In the genomic region with DNA sequence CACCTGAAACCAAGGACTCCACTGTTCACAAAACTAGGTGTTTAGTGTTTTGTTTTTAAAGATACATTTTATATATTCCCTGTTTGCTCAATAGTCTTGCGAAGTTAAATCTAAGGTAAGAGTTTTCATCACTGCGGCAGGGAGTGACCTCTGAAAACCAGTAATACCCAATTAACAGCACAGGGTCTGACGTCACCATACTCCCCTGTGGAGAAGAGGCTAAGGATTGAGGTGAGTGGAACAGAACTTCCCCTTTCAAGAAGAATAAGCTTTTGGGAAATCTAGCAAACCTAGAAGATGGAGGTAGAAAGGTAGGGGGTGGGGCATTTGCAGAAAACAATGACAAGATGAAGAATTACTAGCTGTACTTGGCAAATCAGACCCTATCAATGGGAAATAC, we compare ENCODE assay signal across 33 cellular contexts.
DNase-seq lines count a peak whose midpoint lies in the region; ATAC-seq, FAIRE-seq and TF ChIP-seq lines count a peak whose summit lies in the region.
"Had no signal": no experiment of that assay in that cellular context is flagged by ENCODE, and none has a peak within 500 bp of the region (broad histone marks: within the 10 kb centered on the region; RNA-seq: fewer than 3 reads in every experiment).

No MANE protein-coding gene starts in this region.

- H3K27me3 ChIP-seq in HepG2 (ENCODE audit: control insufficient read depth in 1 of 2, insufficient read depth in 2 of 2, low read length in 2 of 2), result no peaks in the 10 kb centered on the region
- H3K27me3 ChIP-seq in right lobe of liver, result no peaks in the 10 kb centered on the region
- no peaks in the 10 kb centered on the region for H3K27me3 ChIP-seq in mesendoderm (ENCODE audit: insufficient read depth, low read length, poor library complexity)
- no peaks in the 10 kb centered on the region for H3K27me3 ChIP-seq in thyroid gland
- H3K27me3 ChIP-seq: BE2C; BLaER1; BLaER1 treated with 17β-estradiol and CSF1 and Interleukin-3, amounts not matched to agents 10 nM and 100 nM had no signal

- H3K36me3 ChIP-seq in HepG2 (replicated peaks in 1 of 2; ENCODE audit: control insufficient read depth in 1 of 2, insufficient read depth in 2 of 2, low read length in 2 of 2), result no peaks in the 10 kb centered on the region
- H3K36me3 ChIP-seq in right lobe of liver, result no peaks in the 10 kb centered on the region
- H3K36me3 ChIP-seq in mesendoderm (ENCODE audit: control insufficient read depth, insufficient read depth, low read length), result no peaks in the 10 kb centered on the region
- H3K36me3 ChIP-seq in thyroid gland, result no peaks in the 10 kb centered on the region
- H3K36me3 ChIP-seq: BE2C; BLaER1; BLaER1 treated with 17β-estradiol and CSF1 and Interleukin-3, amounts not matched to agents 10 nM and 100 nM had no signal

- no peak overlapping the region for H4K8ac ChIP-seq in mesendoderm (ENCODE audit: low read depth, low read length)

- H2AFZ ChIP-seq in HepG2 (ENCODE audit: low read length), result no peak overlapping the region

- no peak overlapping the region for H2AK5ac ChIP-seq in mesendoderm (ENCODE audit: low read length)

- intact Hi-C loops in HepG2 (cut with micrococcal nuclease; ENCODE audit: unreplicated experiment), result no loop called here
- intact Hi-C loops in right lobe of liver (cut with DNase I), result no loop called here
- intact Hi-C loops in thyroid gland (cut with DNase I), result no loop called here

- TF ChIP-seq EP300 in HepG2 (IDR thresholded peaks at IDR 0.05; ENCODE audit: low read depth in 2 of 2, low read length in 2 of 2) (no peak), HepG2 (CRISPR knock-in tag; IDR thresholded peaks at IDR 0.05; ENCODE audit: borderline replicate concordance) (no peak)

- no peaks in the 10 kb centered on the region for H3K79me2 ChIP-seq in HepG2 (ENCODE audit: insufficient read depth, low read length)
- no peaks in the 10 kb centered on the region for H3K79me2 ChIP-seq in mesendoderm (ENCODE audit: control insufficient read depth, insufficient read depth, low read length)

- H2BK5ac ChIP-seq in mesendoderm (ENCODE audit: low read length), result no peak overlapping the region

- H3K9ac ChIP-seq in HepG2 (ENCODE audit: insufficient read depth, low read depth, low read length) (no peak overlapping the region), mesendoderm (ENCODE audit: low read length) (no peak overlapping the region)
- H3K9ac ChIP-seq: BLaER1; BLaER1 treated with 17β-estradiol and CSF1 and Interleukin-3, amounts not matched to agents 10 nM and 100 nM had no signal

- no peak overlapping the region for H3K4me3 ChIP-seq in HepG2 (replicated peaks in 1 of 3; ENCODE audit: insufficient read depth in 1 of 3, low read depth in 2 of 3, low read length in 3 of 3)
- H3K4me3 ChIP-seq in right lobe of liver, result no peak overlapping the region
- H3K4me3 ChIP-seq in NB4 (ENCODE audit: low read depth, low read length), result no peak overlapping the region
- no peak overlapping the region for H3K4me3 ChIP-seq in mesendoderm (ENCODE audit: low read length)
- no peak overlapping the region for H3K4me3 ChIP-seq in thyroid gland (replicated peaks in 1 of 3)
- H3K4me3 ChIP-seq: A549; BLaER1; BLaER1 treated with 17β-estradiol and CSF1 and Interleukin-3, amounts not matched to agents 10 nM and 100 nM had no signal

- H3K4me2 ChIP-seq in HepG2 (ENCODE audit: low read depth, low read length) (no peak overlapping the region), mesendoderm (ENCODE audit: low read length) (no peak overlapping the region)
- H3K4me2 ChIP-seq: A549; BLaER1; BLaER1 treated with 17β-estradiol and CSF1 and Interleukin-3, amounts not matched to agents 10 nM and 100 nM had no signal

- ATAC-seq in HepG2, result no peak
- ATAC-seq in right lobe of liver, result no peak
- no peak for ATAC-seq in HG02885 (IDR thresholded peaks at IDR 0.05; ENCODE audit: poor library complexity, unreplicated experiment)
- ATAC-seq: A549; CD8-positive, alpha-beta T cell had no signal

- H3K27ac ChIP-seq in HepG2 (ENCODE audit: extremely low read length, insufficient read depth, low read length) (no peak overlapping the region), right lobe of liver (no peak overlapping the region), mesendoderm (ENCODE audit: low read depth, low read length) (no peak overlapping the region), thyroid gland (no peak overlapping the region)
- H3K27ac ChIP-seq: 22Rv1; A549; BLaER1; BLaER1 treated with 17β-estradiol and CSF1 and Interleukin-3, amounts not matched to agents 10 nM and 100 nM; C4-2B had no signal

- in situ Hi-C loops in HepG2 (cut with HindIII; ENCODE audit: extremely low pct_ligation_motif_present, low pct_unique_long_range_greater_than_20kb), result no loop called here

- H3K23ac ChIP-seq in mesendoderm (ENCODE audit: low read length), result no peak overlapping the region

- H3K9me3 ChIP-seq in HepG2 (ENCODE audit: low read length) (no peaks in the 10 kb centered on the region), right lobe of liver (no peaks in the 10 kb centered on the region), thyroid gland (no peaks in the 10 kb centered on the region)
- H3K9me3 ChIP-seq: A549; BE2C; BLaER1; BLaER1 treated with 17β-estradiol and CSF1 and Interleukin-3, amounts not matched to agents 10 nM and 100 nM had no signal

- no TSS peak for BruUV-seq in HepG2 (replicated peaks; lab: Mats Ljungman, UMichigan)

- DNase-seq in HepG2 (ENCODE audit: low spot score) (no peak), right lobe of liver (no peak), NB4 (ENCODE audit: low read depth) (peak; percentile 8), mesendoderm (peak; percentile 22), thyroid gland (no peak)
- DNase-seq: 8988T; ACHN; AML-193; BE2C; C1 segment of cervical spinal cord; Caco-2; Calu3; CD4-positive, alpha-beta memory T cell; CD4-positive, alpha-beta T cell; CD4-positive, CD25-positive, alpha-beta regulatory T cell; CD8-positive, alpha-beta memory T cell; CD8-positive, alpha-beta T cell; COR-L47; DMS 273 treated with DMSO at 0.1 percent for 48 hours; DMS153; DMS53; DMS79; DMS79 treated with DMSO at 0.1 percent for 48 hours; DND-41; EL had no signal

- TF ChIP-seq CTCF in HepG2 (CRISPR knock-in tag; IDR thresholded peaks at IDR 0.05) (no peak), right lobe of liver (IDR thresholded peaks at IDR 0.05) (no peak), NB4 (IDR thresholded peaks at IDR 0.05; ENCODE audit: low read depth, low read length) (no peak), thyroid gland (IDR thresholded peaks at IDR 0.05) (no peak)

- FAIRE-seq in HepG2 (lab: Jason Lieb, UNC), result no peak
- FAIRE-seq: A204.1, A549, D721Med had no signal

- no peak overlapping the region for H3K56ac ChIP-seq in mesendoderm (ENCODE audit: low read length)

- WGBS in HepG2 (ENCODE audit: low lambda C conversion rate), result 40% methylated on average over 3 of the region's 3 CpGs
- WGBS in right lobe of liver (ENCODE audit: insufficient coverage, low coverage, low lambda C conversion rate, missing lambda C conversion rate), result 56% methylated on average over 3 of the region's 3 CpGs
- WGBS in mesendoderm (ENCODE audit: extremely low coverage, insufficient coverage, low lambda C conversion rate), result no CpG with 5 or more reads among the region's 3 CpGs
- WGBS in thyroid gland, 2 donors, result 89 to 93% methylated on average over 3 of the region's 3 CpGs

- no peak overlapping the region for H2BK15ac ChIP-seq in mesendoderm (replicated peaks; ENCODE audit: low read depth)

- no peaks in the 10 kb centered on the region for H4K20me1 ChIP-seq in HepG2 (ENCODE audit: insufficient read depth, low read length)
- H4K20me1 ChIP-seq: BLaER1; BLaER1 treated with 17β-estradiol and CSF1 and Interleukin-3, amounts not matched to agents 10 nM and 100 nM had no signal

- no peak overlapping the region for H3K4ac ChIP-seq in mesendoderm (ENCODE audit: low read depth, low read length)

- no peak overlapping the region for H2BK120ac ChIP-seq in mesendoderm (ENCODE audit: low read depth, low read length)

- H3K79me1 ChIP-seq in mesendoderm (ENCODE audit: low read length), result no peaks in the 10 kb centered on the region

- H4K5ac ChIP-seq in mesendoderm (ENCODE audit: low read length), result no peak overlapping the region

- POLR2A ChIA-PET in HepG2 (lab: Yijun Ruan, JAX), result no interaction called here

- CTCF ChIA-PET in HepG2 (lab: Yijun Ruan, JAX; ENCODE audit: low intra/inter-chr PET ratio, low total read pairs), result no interaction called here

- no peak overlapping the region for H3K18ac ChIP-seq in mesendoderm (ENCODE audit: low read length)

- TF ChIP-seq POLR2A in HepG2 (IDR thresholded peaks at IDR 0.05; ENCODE audit: insufficient read depth in 1 of 2, low read depth in 2 of 2, low read length in 2 of 2) (no peak), right lobe of liver (IDR thresholded peaks at IDR 0.05) (no peak), NB4 (IDR thresholded peaks at IDR 0.05; ENCODE audit: extremely low read depth, insufficient read length) (no peak), thyroid gland (IDR thresholded peaks at IDR 0.05) (no peak)

- no peak for TF ChIP-seq RAD21 in HepG2 (CRISPR knock-in tag; IDR thresholded peaks at IDR 0.05)

- H3K4me1 ChIP-seq in HepG2 (ENCODE audit: insufficient read depth, low read length), result no peaks in the 10 kb centered on the region
- no peaks in the 10 kb centered on the region for H3K4me1 ChIP-seq in right lobe of liver
- H3K4me1 ChIP-seq in mesendoderm (ENCODE audit: control insufficient read depth, low read depth, low read length), result no peaks in the 10 kb centered on the region
- no peaks in the 10 kb centered on the region for H3K4me1 ChIP-seq in thyroid gland
- H3K4me1 ChIP-seq: BE2C, BLaER1 had no signal

TF ChIP-seq in HepG2, 621 proteins besides CTCF, POLR2A, EP300 and RAD21:
- TF ChIP-seq CREB1 (IDR thresholded peaks at IDR 0.05) (peak; percentile 92), CREB1 (CRISPR knock-in tag; IDR thresholded peaks at IDR 0.05) (no peak), ZNF746 (CRISPR knock-in tag; IDR thresholded peaks at IDR 0.05) (no peak), ZNF24 (IDR thresholded peaks at IDR 0.05) (no peak), ZNF644 (CRISPR knock-in tag; IDR thresholded peaks at IDR 0.05; ENCODE audit: low read depth) (no peak), ATF7 (IDR thresholded peaks at IDR 0.05) (peak; percentile 85), ATF7 (CRISPR knock-in tag; IDR thresholded peaks at IDR 0.05) (no peak)
- TF ChIP-seq, protein P1, sequence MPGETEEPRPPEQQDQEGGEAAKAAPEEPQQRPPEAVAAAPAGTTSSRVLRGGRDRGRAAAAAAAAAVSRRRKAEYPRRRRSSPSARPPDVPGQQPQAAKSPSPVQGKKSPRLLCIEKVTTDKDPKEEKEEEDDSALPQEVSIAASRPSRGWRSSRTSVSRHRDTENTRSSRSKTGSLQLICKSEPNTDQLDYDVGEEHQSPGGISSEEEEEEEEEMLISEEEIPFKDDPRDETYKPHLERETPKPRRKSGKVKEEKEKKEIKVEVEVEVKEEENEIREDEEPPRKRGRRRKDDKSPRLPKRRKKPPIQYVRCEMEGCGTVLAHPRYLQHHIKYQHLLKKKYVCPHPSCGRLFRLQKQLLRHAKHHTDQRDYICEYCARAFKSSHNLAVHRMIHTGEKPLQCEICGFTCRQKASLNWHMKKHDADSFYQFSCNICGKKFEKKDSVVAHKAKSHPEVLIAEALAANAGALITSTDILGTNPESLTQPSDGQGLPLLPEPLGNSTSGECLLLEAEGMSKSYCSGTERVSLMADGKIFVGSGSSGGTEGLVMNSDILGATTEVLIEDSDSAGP (CRISPR knock-in tag; IDR thresholded peaks at IDR 0.05; ENCODE audit: borderline replicate concordance), result no peak

Comparison
In these comparisons a context has a peak if more than half of its experiments do, and no peak if none do; other contexts are left out.
1. DNase-seq: peak in NB4 (single experiment) and mesendoderm (single experiment); none in HepG2 (single experiment), right lobe of liver (0 of 3) and thyroid gland (0 of 2).